In the genomic region with DNA sequence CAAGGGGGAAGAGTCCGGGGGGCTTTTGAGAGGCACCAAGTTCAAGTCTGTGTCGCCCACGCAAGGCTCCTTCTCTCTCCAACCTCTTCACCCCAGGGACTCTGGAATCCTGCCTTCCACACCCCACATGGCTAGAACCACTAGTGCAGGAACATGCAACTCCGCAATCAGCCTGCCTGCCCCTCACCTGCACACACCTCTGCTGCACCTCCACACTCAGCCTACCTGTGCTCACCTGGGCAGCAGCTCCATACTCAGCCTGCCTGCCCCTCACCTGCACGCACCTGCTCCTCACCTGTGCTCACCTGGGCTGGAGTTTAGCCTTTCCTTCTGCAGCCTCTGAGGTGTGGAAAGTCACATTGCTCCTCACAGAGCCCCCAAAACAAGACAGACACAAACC, we compare ENCODE assay signal across 32 cellular contexts.
"Had no signal": no experiment of that assay in that cellular context is flagged by ENCODE, and none has a peak within 500 bp of the region (broad histone marks: within the 10 kb centered on the region; RNA-seq: fewer than 3 reads in every experiment).

No MANE protein-coding gene starts in this region.

- H3K4me3 Mint-ChIP-seq: activated B cell treated with CpG ODN at 0.5 μM for 24 hours; activated CD4-positive, alpha-beta memory T cell treated with anti-CD3 and anti-CD28 coated beads, Interleukin-2, amount 10 ng/mL, durations not matched to agents 7 days and 5 days; activated naive CD4-positive, alpha-beta T cell treated with anti-CD3 and anti-CD28 coated beads, Interleukin-2, amount 50 U/mL, for 24 hours; activated naive CD8-positive, alpha-beta T cell treated with anti-CD3 and anti-CD28 coated beads, Interleukin-2, amount 10 ng/mL, durations not matched to agents 7 days and 5 days; activated T-cell treated with anti-CD3 and anti-CD28 coated beads, Interleukin-2, amount 50 U/mL, for 72 hours had no signal

- H3K36me3 Mint-ChIP-seq: activated naive CD4-positive, alpha-beta T cell treated with anti-CD3 and anti-CD28 coated beads, Interleukin-2, amount 50 U/mL, for 24 hours; activated naive CD8-positive, alpha-beta T cell treated with anti-CD3 and anti-CD28 coated beads, Interleukin-2, amount 10 ng/mL, durations not matched to agents 7 days and 5 days had no signal

- H3K9me3 Mint-ChIP-seq: activated B cell treated with CpG ODN at 0.5 μM for 24 hours; activated CD4-positive, alpha-beta memory T cell treated with anti-CD3 and anti-CD28 coated beads, Interleukin-2, amount 10 ng/mL, durations not matched to agents 7 days and 5 days; activated naive CD4-positive, alpha-beta T cell treated with anti-CD3 and anti-CD28 coated beads, Interleukin-2, amount 50 U/mL, for 24 hours; activated naive CD8-positive, alpha-beta T cell treated with anti-CD3 and anti-CD28 coated beads, Interleukin-2, amount 10 ng/mL, durations not matched to agents 7 days and 5 days; activated T-cell treated with anti-CD3 and anti-CD28 coated beads, Interleukin-2, amount 50 U/mL, for 72 hours; activated T-helper 2 cell treated with anti-CD3 and anti-CD28 coated beads, Interferon-gamma antibody, Interleukin-2, Interleukin-4, amounts not matched to agents 10 μg/mL and 5 μg/mL and 100 μg/mL, durations not matched to agents 14 hours and 24 hours and 36 hours had no signal

- ATAC-seq: activated T-cell treated with anti-CD3 and anti-CD28 coated beads, Interleukin-2, amount 50 U/mL, for 72 hours; Panc1 had no signal

- H3K27me3 Mint-ChIP-seq: activated B cell treated with CpG ODN at 0.5 μM for 24 hours; activated CD4-positive, alpha-beta memory T cell treated with anti-CD3 and anti-CD28 coated beads, Interleukin-2, amount 10 ng/mL, durations not matched to agents 7 days and 5 days; activated naive CD4-positive, alpha-beta T cell treated with anti-CD3 and anti-CD28 coated beads, Interleukin-2, amount 50 U/mL, for 24 hours; activated naive CD8-positive, alpha-beta T cell treated with anti-CD3 and anti-CD28 coated beads, Interleukin-2, amount 10 ng/mL, durations not matched to agents 7 days and 5 days had no signal

- H3K9me3 ChIP-seq: ascending aorta, MG63 had no signal

- H3K27me3 ChIP-seq: ascending aorta, cardiac muscle cell, MG63 had no signal

- DNase-seq: activated B cell treated with CpG ODN at 0.5 μM for 24 hours; activated CD4-positive, alpha-beta memory T cell treated with anti-CD3 and anti-CD28 coated beads, Interleukin-2, amount 10 ng/mL, durations not matched to agents 7 days and 5 days; activated CD4-positive, alpha-beta T cell treated with anti-CD3 and anti-CD28 coated beads for 4 hours; activated CD4-positive, alpha-beta T cell treated with anti-CD3 and anti-CD28 coated beads, Interleukin-2, amount 50 U/mL, for 1 hour; activated CD4-positive, CD25-positive, alpha-beta regulatory T cell treated with anti-CD3 and anti-CD28 coated beads, Interleukin-2, amount 50 U/mL, for 72 hours; activated gamma-delta T cell; activated naive CD4-positive, alpha-beta T cell treated with Interleukin-2 at 50 U/mL for 16 hours; activated naive CD8-positive, alpha-beta T cell treated with anti-CD3 and anti-CD28 coated beads, Interleukin-2, amount 10 ng/mL, durations not matched to agents 7 days and 5 days; activated T-cell treated with anti-CD3 and anti-CD28 coated beads, Interleukin-2, amount 50 U/mL, for 1 hour; activated T-cell treated with anti-CD3 and anti-CD28 coated beads, Interleukin-2, amount 50 U/mL, for 72 hours; amygdala; Kasumi-1; KG1; MG63; NCI-H1048; NCI-H1105 treated with DMSO at 0.1 percent for 48 hours; NCI-H1436; NCI-H1694 treated with DMSO at 0.1 percent for 48 hours; NCI-H2029; NCI-H345; NCI-H524 treated with DMSO at 0.1 percent for 48 hours; RPMI8226; SW 1271; T-helper 1 cell; T-helper 2 cell; T-helper 9 cell had no signal

- H3K4me3 ChIP-seq: ascending aorta, cardiac muscle cell, MG63 had no signal

- H3K27ac ChIP-seq: ascending aorta, cardiac muscle cell, VCaP had no signal

- H3K36me3 ChIP-seq: ascending aorta, cardiac muscle cell, MG63 had no signal

- H3K27ac Mint-ChIP-seq: activated B cell treated with CpG ODN at 0.5 μM for 24 hours; activated CD4-positive, alpha-beta memory T cell treated with anti-CD3 and anti-CD28 coated beads, Interleukin-2, amount 10 ng/mL, durations not matched to agents 7 days and 5 days; activated naive CD4-positive, alpha-beta T cell treated with anti-CD3 and anti-CD28 coated beads, Interleukin-2, amount 50 U/mL, for 24 hours; activated naive CD8-positive, alpha-beta T cell treated with anti-CD3 and anti-CD28 coated beads, Interleukin-2, amount 10 ng/mL, durations not matched to agents 7 days and 5 days; activated T-cell treated with anti-CD3 and anti-CD28 coated beads, Interleukin-2, amount 50 U/mL, for 72 hours; activated T-helper 2 cell treated with anti-CD3 and anti-CD28 coated beads, Interferon-gamma antibody, Interleukin-2, Interleukin-4, amounts not matched to agents 10 μg/mL and 5 μg/mL and 100 μg/mL, durations not matched to agents 14 hours and 24 hours and 36 hours had no signal

- H3K4me1 Mint-ChIP-seq: activated naive CD8-positive, alpha-beta T cell treated with anti-CD3 and anti-CD28 coated beads, Interleukin-2, amount 10 ng/mL, durations not matched to agents 7 days and 5 days had no signal
